ENCODE assay signal across 7 cellular contexts in the genomic region with DNA sequence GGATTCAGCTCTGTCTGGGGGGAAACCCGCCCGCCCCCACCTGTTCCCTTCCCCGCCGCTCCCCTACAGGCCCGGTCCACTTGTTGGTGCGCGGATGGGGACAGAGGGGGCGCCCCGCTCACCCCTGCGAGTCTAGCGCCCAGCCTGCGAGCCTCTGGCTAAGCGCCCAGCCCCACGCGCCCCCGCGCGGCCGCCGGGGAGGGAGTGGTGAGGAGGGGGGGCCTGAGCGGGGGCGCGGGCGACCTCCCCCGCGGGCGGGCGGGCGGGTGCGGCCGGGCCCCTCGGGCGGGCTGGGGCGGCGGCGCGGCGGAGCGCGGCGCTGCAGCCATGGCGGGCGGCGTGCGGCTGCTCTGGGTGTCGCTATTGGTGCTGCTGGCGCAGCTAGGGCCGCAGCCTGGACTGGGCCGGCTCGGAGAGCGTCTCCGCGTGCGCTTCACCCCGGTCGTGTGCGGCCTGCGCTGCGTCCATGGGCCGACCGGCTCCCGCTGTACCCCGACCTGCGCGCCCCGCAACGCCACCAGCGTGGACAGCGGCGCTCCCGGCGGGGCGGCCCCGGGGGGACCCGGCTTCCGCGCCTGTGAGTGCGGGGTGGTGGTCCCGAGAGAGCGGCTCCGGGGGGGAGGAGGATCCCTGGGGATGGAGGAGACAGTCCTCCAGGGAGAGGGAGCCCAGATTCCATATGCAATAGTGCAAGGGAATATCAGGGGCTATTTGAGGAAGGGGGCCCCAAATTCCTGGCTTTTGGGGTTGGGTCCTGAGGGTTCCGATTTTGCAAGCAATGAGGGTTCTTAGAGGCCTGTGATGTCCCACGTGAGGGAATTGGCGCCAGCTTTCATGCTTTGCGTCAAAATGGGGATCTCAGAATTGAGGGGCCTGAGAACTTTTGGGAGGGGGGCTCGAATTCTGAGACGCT. TPM values are rescaled to one million over a fixed set of nuclear protein-coding genes. Genes with fewer than 3 reads are reported as not detected.
A peak's percentile ranks its signal among the peaks of the same experiment; 100 is the strongest.
DNase-seq lines count a peak whose midpoint lies in the region; ATAC-seq, FAIRE-seq and TF ChIP-seq lines count a peak whose summit lies in the region.

A gene with protein sequence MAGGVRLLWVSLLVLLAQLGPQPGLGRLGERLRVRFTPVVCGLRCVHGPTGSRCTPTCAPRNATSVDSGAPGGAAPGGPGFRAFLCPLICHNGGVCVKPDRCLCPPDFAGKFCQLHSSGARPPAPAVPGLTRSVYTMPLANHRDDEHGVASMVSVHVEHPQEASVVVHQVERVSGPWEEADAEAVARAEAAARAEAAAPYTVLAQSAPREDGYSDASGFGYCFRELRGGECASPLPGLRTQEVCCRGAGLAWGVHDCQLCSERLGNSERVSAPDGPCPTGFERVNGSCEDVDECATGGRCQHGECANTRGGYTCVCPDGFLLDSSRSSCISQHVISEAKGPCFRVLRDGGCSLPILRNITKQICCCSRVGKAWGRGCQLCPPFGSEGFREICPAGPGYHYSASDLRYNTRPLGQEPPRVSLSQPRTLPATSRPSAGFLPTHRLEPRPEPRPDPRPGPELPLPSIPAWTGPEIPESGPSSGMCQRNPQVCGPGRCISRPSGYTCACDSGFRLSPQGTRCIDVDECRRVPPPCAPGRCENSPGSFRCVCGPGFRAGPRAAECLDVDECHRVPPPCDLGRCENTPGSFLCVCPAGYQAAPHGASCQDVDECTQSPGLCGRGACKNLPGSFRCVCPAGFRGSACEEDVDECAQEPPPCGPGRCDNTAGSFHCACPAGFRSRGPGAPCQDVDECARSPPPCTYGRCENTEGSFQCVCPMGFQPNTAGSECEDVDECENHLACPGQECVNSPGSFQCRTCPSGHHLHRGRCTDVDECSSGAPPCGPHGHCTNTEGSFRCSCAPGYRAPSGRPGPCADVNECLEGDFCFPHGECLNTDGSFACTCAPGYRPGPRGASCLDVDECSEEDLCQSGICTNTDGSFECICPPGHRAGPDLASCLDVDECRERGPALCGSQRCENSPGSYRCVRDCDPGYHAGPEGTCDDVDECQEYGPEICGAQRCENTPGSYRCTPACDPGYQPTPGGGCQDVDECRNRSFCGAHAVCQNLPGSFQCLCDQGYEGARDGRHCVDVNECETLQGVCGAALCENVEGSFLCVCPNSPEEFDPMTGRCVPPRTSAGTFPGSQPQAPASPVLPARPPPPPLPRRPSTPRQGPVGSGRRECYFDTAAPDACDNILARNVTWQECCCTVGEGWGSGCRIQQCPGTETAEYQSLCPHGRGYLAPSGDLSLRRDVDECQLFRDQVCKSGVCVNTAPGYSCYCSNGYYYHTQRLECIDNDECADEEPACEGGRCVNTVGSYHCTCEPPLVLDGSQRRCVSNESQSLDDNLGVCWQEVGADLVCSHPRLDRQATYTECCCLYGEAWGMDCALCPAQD (N-terminal part only) (plus strand): TSS at position 309 of the 913 bp plus-strand sequence. CDS start 19 bp downstream, at position 328.

- H3K27ac ChIP-seq in kidney (ENCODE audit: low read depth in 2 of 2, low read length in 2 of 2) = peak within 1 kb of the TSS; percentile 17 to 23

- H3K4me3 Mint-ChIP-seq in MCF 10A (ENCODE audit: unreplicated experiment) = peak within 1 kb of the TSS; percentile 79
- peak within 1 kb of the TSS; percentile 62 to 69 for H3K4me3 Mint-ChIP-seq in stimulated activated naive B cell treated with anti-CD40 and anti-IgM and Interleukin-4, amounts not matched to agents 10 μg/mL and 1 μg/mL and 100 μg/mL, for 72 hours

- H3K36me3 ChIP-seq in kidney (ENCODE audit: control insufficient read depth in 1 of 2, insufficient read depth in 2 of 2, low read length in 2 of 2) = no peaks in the 10 kb centered on the region

- H3K9me3 Mint-ChIP-seq in MCF 10A (ENCODE audit: unreplicated experiment) = no peaks in the 10 kb centered on the region
- peaks cover 2 to 3% of the 10 kb centered on the region in 2 donors for H3K9me3 Mint-ChIP-seq in stimulated activated naive B cell treated with anti-CD40 and anti-IgM and Interleukin-4, amounts not matched to agents 10 μg/mL and 1 μg/mL and 100 μg/mL, for 72 hours

- H3K4me1 ChIP-seq in kidney (ENCODE audit: control insufficient read depth in 1 of 2, insufficient read depth in 1 of 2, low read depth in 1 of 2, low read length in 2 of 2) = peaks cover 6 to 30% of the 10 kb centered on the region in 2 donors

- DNase-seq in NCI-H69 (lab: John Stamatoyannopoulos, UW) (peak; percentile 76), MCF 10A (ENCODE audit: unreplicated experiment) (no peak), kidney (peak; percentile 90)
- DNase-seq in stimulated activated naive B cell treated with anti-CD40 and anti-IgM and Interleukin-4, amounts not matched to agents 10 μg/mL and 1 μg/mL and 100 μg/mL, for 72 hours = no peak

- H3K36me3 Mint-ChIP-seq in MCF 10A (ENCODE audit: insufficient read depth, unreplicated experiment) = no peaks in the 10 kb centered on the region
- H3K36me3 Mint-ChIP-seq in stimulated activated naive B cell treated with anti-CD40 and anti-IgM and Interleukin-4, amounts not matched to agents 10 μg/mL and 1 μg/mL and 100 μg/mL, for 72 hours = no peaks in the 10 kb centered on the region

- ATAC-seq in stimulated activated naive B cell treated with anti-CD40 and anti-IgM and Interleukin-4, amounts not matched to agents 10 μg/mL and 1 μg/mL and 100 μg/mL, for 72 hours (replicated peaks) = no peak
- no peak for ATAC-seq in GM18498 (IDR thresholded peaks at IDR 0.05; ENCODE audit: unreplicated experiment)
- ATAC-seq in HG02759 (IDR thresholded peaks at IDR 0.05; ENCODE audit: unreplicated experiment) = no peak

- no peaks in the 10 kb centered on the region for H3K9me3 ChIP-seq in kidney (ENCODE audit: control insufficient read depth in 1 of 2, low read length in 2 of 2)

- no peak for FAIRE-seq in kidney (lab: Jason Lieb, UNC)

- POLR2A ChIA-PET in MCF 10A (lab: Yijun Ruan, JAX) = interaction anchor here (0.7 to 6.5 kb wide), 6 partner anchors 70 to 296 kb away, joined by 3 to 94 read pairs (median 14); a partner anchor contains a TSS

- peak within 1 kb of the TSS; percentile 34 to 56 for H3K4me3 ChIP-seq in kidney (ENCODE audit: low read length in 2 of 2)

- CTCF ChIA-PET in MCF 10A (lab: Yijun Ruan, JAX) = interaction anchor here (0.6 to 3.4 kb wide), 9 partner anchors 14 to 296 kb away, joined by 3 to 35 read pairs (median 7); a partner anchor contains a TSS

- H3K9ac ChIP-seq in kidney (ENCODE audit: low read length in 2 of 2) = peak within 1 kb of the TSS in 1 of 2 donors; percentile 40

- TF ChIP-seq CTCF in GM12872 (IDR thresholded peaks at IDR 0.05; ENCODE audit: insufficient read depth, low read depth, low read length) (0 out of 3 replicates have a peak, but pooled peaks have one; percentile 11), MCF 10A (IDR thresholded peaks at IDR 0.05; ENCODE audit: unreplicated experiment) (no peak), kidney (IDR thresholded peaks at IDR 0.05; ENCODE audit: borderline replicate concordance, extremely low read depth, insufficient read depth) (no peak)

- no TSS peak for BruUV-seq in MCF 10A (replicated peaks; lab: Mats Ljungman, UMichigan)

- intact Hi-C loops in MCF 10A (cut with micrococcal nuclease) = no loop called here
- intact Hi-C loops in kidney (cut with DNase I) = no loop called here

- peak within 1 kb of the TSS; percentile 25 for H3K27ac Mint-ChIP-seq in MCF 10A (ENCODE audit: low read depth, unreplicated experiment)
- peak within 1 kb of the TSS; percentile 56 for H3K27ac Mint-ChIP-seq in stimulated activated naive B cell treated with anti-CD40 and anti-IgM and Interleukin-4, amounts not matched to agents 10 μg/mL and 1 μg/mL and 100 μg/mL, for 72 hours

- peaks cover 42% of the 10 kb centered on the region for H3K4me1 Mint-ChIP-seq in MCF 10A (ENCODE audit: insufficient read depth, unreplicated experiment)
- peaks cover 51 to 90% of the 10 kb centered on the region in 2 donors for H3K4me1 Mint-ChIP-seq in stimulated activated naive B cell treated with anti-CD40 and anti-IgM and Interleukin-4, amounts not matched to agents 10 μg/mL and 1 μg/mL and 100 μg/mL, for 72 hours

- no peaks in the 10 kb centered on the region for H3K27me3 Mint-ChIP-seq in MCF 10A (ENCODE audit: insufficient read depth, unreplicated experiment)
- H3K27me3 Mint-ChIP-seq in stimulated activated naive B cell treated with anti-CD40 and anti-IgM and Interleukin-4, amounts not matched to agents 10 μg/mL and 1 μg/mL and 100 μg/mL, for 72 hours = peaks cover 42 to 57% of the 10 kb centered on the region in 2 donors

RNA-seq across cellular contexts. Expression of the gene that starts here (rescaled TPM):
- 76.4 and 103 TPM in 2 replicates for total RNA-seq in MCF 10A (2022)
- total RNA-seq in kidney = 155 TPM
- polyA plus RNA-seq in kidney (ENCODE audit: insufficient read depth, low read depth, low replicate concordance) = 52.1 TPM

Comparison
In these comparisons a context has a peak if more than half of its experiments do, and no peak if none do; other contexts are left out.
1. DNase-seq: peak in NCI-H69 (single experiment) and kidney (single experiment); none in MCF 10A (single experiment) and stimulated activated naive B cell treated with anti-CD40 and anti-IgM and Interleukin-4, amounts not matched to agents 10 μg/mL and 1 μg/mL and 100 μg/mL, for 72 hours (single experiment).